9 cellular contexts compared by ENCODE assay signal in the genomic region with DNA sequence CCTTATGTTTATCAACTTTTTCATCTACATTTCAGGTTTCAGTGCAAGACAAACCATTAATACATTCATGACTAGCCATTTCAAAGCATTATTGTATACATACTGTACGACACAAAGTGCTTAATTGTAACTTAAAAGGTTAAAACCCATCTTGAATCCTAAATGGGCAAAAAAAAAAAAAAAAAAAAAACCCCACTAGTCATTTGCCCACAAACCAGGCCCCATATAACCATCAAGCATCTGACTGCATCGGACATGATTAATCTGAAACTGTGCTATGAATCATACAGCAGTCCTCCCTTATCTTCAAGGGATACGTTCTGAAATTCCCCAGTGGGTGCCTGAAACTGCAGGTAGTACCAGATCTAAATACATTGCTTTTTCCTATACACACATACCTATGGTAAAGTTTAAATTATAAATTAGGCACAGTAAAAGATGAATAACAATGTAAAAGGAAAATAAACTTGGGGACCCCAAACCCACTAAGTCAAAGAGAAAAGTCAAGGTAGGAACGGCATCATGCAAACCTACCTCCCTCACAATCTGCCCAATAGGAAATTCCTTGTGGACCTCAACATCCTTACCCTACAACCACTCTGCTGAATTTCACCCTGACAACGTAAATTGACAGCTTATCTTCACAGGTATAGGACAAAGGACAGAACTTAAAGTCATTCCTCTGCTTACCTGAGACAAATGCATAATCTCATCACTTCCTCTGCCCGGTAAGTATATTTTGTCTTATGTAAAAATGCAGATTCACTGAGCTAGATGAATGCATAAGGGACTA. TPM values are rescaled to one million over a fixed set of nuclear protein-coding genes. Genes with fewer than 3 reads are reported as not detected.
DNase-seq lines count a peak whose midpoint lies in the region; ATAC-seq lines count a peak whose summit lies in the region.
"Had no signal": no experiment of that assay in that cellular context is flagged by ENCODE, and none has a peak within 500 bp of the region (broad histone marks: within the 10 kb centered on the region; RNA-seq: fewer than 3 reads in every experiment).

No MANE protein-coding gene starts in this region.

- peak; percentile 64 for ATAC-seq in HG03175 (IDR thresholded peaks at IDR 0.05; ENCODE audit: unreplicated experiment)
- ATAC-seq in activated CD8-positive, alpha-beta T cell treated with anti-CD3 and anti-CD28 coated beads, Interleukin-2, amount 10 ng/mL, durations not matched to agents 7 days and 5 days: peak; percentile 71
- ATAC-seq in natural killer cell treated with Interleukin-12 subunit alpha and Interleukin-12 subunit beta and Interleukin-15 and Interleukin-18, amount 100 ng/mL, for 72 hours: peak; percentile 90

- peak; percentile 31 for DNase-seq in stimulated activated CD4-positive, alpha-beta T cell treated with anti-CD3 and anti-CD28 coated beads, Interleukin-1b, Interleukin-23, amount 100 ng/mL, for 48 hours
- DNase-seq in stimulated activated CD4-positive, alpha-beta T cell treated with anti-CD3 and anti-CD28 coated beads, Interleukin-2, amount 100 ng/mL, for 48 hours: no peak
- no peak for DNase-seq in activated CD8-positive, alpha-beta T cell treated with anti-CD3 and anti-CD28 coated beads, Interleukin-2, amount 10 ng/mL, durations not matched to agents 7 days and 5 days
- no peak for DNase-seq in natural killer cell treated with Interleukin-12 subunit alpha and Interleukin-12 subunit beta and Interleukin-15 and Interleukin-18, amount 100 ng/mL, for 72 hours (ENCODE audit: low spot score)
- DNase-seq in HK-2 (ENCODE audit: unreplicated experiment) (no peak), superior temporal gyrus (ENCODE audit: extremely low spot score) (no peak), NOMO-1 (lab: John Stamatoyannopoulos, UW; ENCODE audit: unreplicated experiment in 2 of 2) (no peak)
- DNase-seq: right lobe of liver had no signal

- H3K27me3 Mint-ChIP-seq in activated CD8-positive, alpha-beta T cell treated with anti-CD3 and anti-CD28 coated beads, Interleukin-2, amount 10 ng/mL, durations not matched to agents 7 days and 5 days (ENCODE audit: low read depth): no peaks in the 10 kb centered on the region
- H3K27me3 Mint-ChIP-seq in natural killer cell treated with Interleukin-12 subunit alpha and Interleukin-12 subunit beta and Interleukin-15 and Interleukin-18, amount 100 ng/mL, for 72 hours: no peaks in the 10 kb centered on the region

- H3K9me3 Mint-ChIP-seq in activated CD8-positive, alpha-beta T cell treated with anti-CD3 and anti-CD28 coated beads, Interleukin-2, amount 10 ng/mL, durations not matched to agents 7 days and 5 days (ENCODE audit: insufficient read depth): no peaks in the 10 kb centered on the region
- no peaks in the 10 kb centered on the region for H3K9me3 Mint-ChIP-seq in natural killer cell treated with Interleukin-12 subunit alpha and Interleukin-12 subunit beta and Interleukin-15 and Interleukin-18, amount 100 ng/mL, for 72 hours

- H3K4me1 Mint-ChIP-seq in activated CD8-positive, alpha-beta T cell treated with anti-CD3 and anti-CD28 coated beads, Interleukin-2, amount 10 ng/mL, durations not matched to agents 7 days and 5 days (ENCODE audit: low read depth): peaks cover 46% of the 10 kb centered on the region
- peaks cover 58 to 69% of the 10 kb centered on the region in 2 donors for H3K4me1 Mint-ChIP-seq in natural killer cell treated with Interleukin-12 subunit alpha and Interleukin-12 subunit beta and Interleukin-15 and Interleukin-18, amount 100 ng/mL, for 72 hours (ENCODE audit: low read depth in 2 of 2)

- CTCF ChIA-PET in activated CD8-positive, alpha-beta T cell treated with anti-CD3 and anti-CD28 coated beads, Interleukin-2, amount 10 ng/mL, durations not matched to agents 7 days and 5 days (lab: Charles Lee): interaction anchor here (0.6 to 1.4 kb wide), 2 partner anchors 79 to 147 kb away, joined by 3 to 4 read pairs; no protein-coding TSS in a partner anchor

- peaks cover 4% of the 10 kb centered on the region for H3K36me3 Mint-ChIP-seq in activated CD8-positive, alpha-beta T cell treated with anti-CD3 and anti-CD28 coated beads, Interleukin-2, amount 10 ng/mL, durations not matched to agents 7 days and 5 days (ENCODE audit: low read depth)
- no peaks in the 10 kb centered on the region for H3K36me3 Mint-ChIP-seq in natural killer cell treated with Interleukin-12 subunit alpha and Interleukin-12 subunit beta and Interleukin-15 and Interleukin-18, amount 100 ng/mL, for 72 hours

- no peak overlapping the region for H3K27ac Mint-ChIP-seq in activated CD8-positive, alpha-beta T cell treated with anti-CD3 and anti-CD28 coated beads, Interleukin-2, amount 10 ng/mL, durations not matched to agents 7 days and 5 days
- peak overlapping the region; percentile 85 to 97 for H3K27ac Mint-ChIP-seq in natural killer cell treated with Interleukin-12 subunit alpha and Interleukin-12 subunit beta and Interleukin-15 and Interleukin-18, amount 100 ng/mL, for 72 hours

- H3K4me3 Mint-ChIP-seq in activated CD8-positive, alpha-beta T cell treated with anti-CD3 and anti-CD28 coated beads, Interleukin-2, amount 10 ng/mL, durations not matched to agents 7 days and 5 days: no peak overlapping the region
- peak overlapping the region; percentile 76 for H3K4me3 Mint-ChIP-seq in natural killer cell treated with Interleukin-12 subunit alpha and Interleukin-12 subunit beta and Interleukin-15 and Interleukin-18, amount 100 ng/mL, for 72 hours

- POLR2A ChIA-PET in activated CD8-positive, alpha-beta T cell treated with anti-CD3 and anti-CD28 coated beads, Interleukin-2, amount 10 ng/mL, durations not matched to agents 7 days and 5 days (lab: Charles Lee): no interaction called here

RNA-seq across cellular contexts. Expression of gene B4GALT5, which starts 14.3 kb away (rescaled TPM):
- total RNA-seq in activated CD8-positive, alpha-beta T cell treated with anti-CD3 and anti-CD28 coated beads, Interleukin-2, amount 10 ng/mL, durations not matched to agents 7 days and 5 days: 10 to 100 TPM; 13.3 to 13.4 TPM
- 10 to 100 TPM; 62.1 to 74.9 TPM for total RNA-seq in natural killer cell treated with Interleukin-12 subunit alpha and Interleukin-12 subunit beta and Interleukin-15 and Interleukin-18, amount 100 ng/mL, for 72 hours

Comparison
In these comparisons a context has a peak if more than half of its experiments do, and no peak if none do; other contexts are left out.
1. RNA of gene B4GALT5, which starts 14.3 kb away (total RNA-seq): 62.1 to 74.9 TPM in natural killer cell treated with Interleukin-12 subunit alpha and Interleukin-12 subunit beta and Interleukin-15 and Interleukin-18, amount 100 ng/mL, for 72 hours; 13.3 to 13.4 TPM in activated CD8-positive, alpha-beta T cell treated with anti-CD3 and anti-CD28 coated beads, Interleukin-2, amount 10 ng/mL, durations not matched to agents 7 days and 5 days; every median in the first group is over 4 times any median in the second.
2. Peak in every context shown above with its lines, with median percentiles within 50 percentile points of each other: ATAC-seq.